In genomic region chrX:40066700-40067099, GRCh38 we compare ENCODE assay signal across 20 cellular contexts.
"Had no signal": no experiment of that assay in that cellular context is flagged by ENCODE, and none has a peak within 500 bp of the region (broad histone marks: within the 10 kb centered on the region; RNA-seq: fewer than 3 reads in every experiment).

No MANE protein-coding gene starts in this region.

- H3K27ac Mint-ChIP-seq: endodermal cell had no signal

- H3K9me3 ChIP-seq: neutrophil, sigmoid colon, stomach, thoracic aorta, transverse colon had no signal

- H3K27ac ChIP-seq: coronary artery, hepatocyte, neutrophil, sigmoid colon, skin epidermis, stomach, thoracic aorta, transverse colon had no signal

- H3K4me3 Mint-ChIP-seq: endodermal cell had no signal

- H2AFZ ChIP-seq: hepatocyte had no signal

- H3K27me3 ChIP-seq: hepatocyte, neutrophil, sigmoid colon, transverse colon had no signal

- H3K27me3 Mint-ChIP-seq: naive thymus-derived CD8-positive, alpha-beta T cell had no signal

- DNase-seq: effector CD4-positive, alpha-beta T cell; endodermal cell; foreskin melanocyte; head of caudate nucleus; kidney; mammary epithelial cell; naive thymus-derived CD8-positive, alpha-beta T cell; posterior cingulate gyrus; sigmoid colon; stimulated activated CD4-positive, alpha-beta T cell treated with anti-CD3 and anti-CD28 coated beads, Interleukin-2, amount 100 ng/mL, for 24 hours; stimulated activated CD4-positive, alpha-beta T cell treated with anti-CD3 and anti-CD28 coated beads, Interleukin-4, amount 100 ng/mL, for 4 hours; stimulated activated naive CD4-positive, alpha-beta T cell; stomach; substantia nigra; transverse colon had no signal

- H3K4me2 ChIP-seq: hepatocyte had no signal

- H3K4me3 ChIP-seq: coronary artery, hepatocyte, sigmoid colon, skin epidermis, stomach, thoracic aorta, transverse colon had no signal

- H3K9me3 Mint-ChIP-seq: naive thymus-derived CD8-positive, alpha-beta T cell had no signal

- FAIRE-seq: kidney had no signal

- H3K79me2 ChIP-seq: hepatocyte had no signal

- ATAC-seq: naive thymus-derived CD8-positive, alpha-beta T cell had no signal
